In the genomic region with DNA sequence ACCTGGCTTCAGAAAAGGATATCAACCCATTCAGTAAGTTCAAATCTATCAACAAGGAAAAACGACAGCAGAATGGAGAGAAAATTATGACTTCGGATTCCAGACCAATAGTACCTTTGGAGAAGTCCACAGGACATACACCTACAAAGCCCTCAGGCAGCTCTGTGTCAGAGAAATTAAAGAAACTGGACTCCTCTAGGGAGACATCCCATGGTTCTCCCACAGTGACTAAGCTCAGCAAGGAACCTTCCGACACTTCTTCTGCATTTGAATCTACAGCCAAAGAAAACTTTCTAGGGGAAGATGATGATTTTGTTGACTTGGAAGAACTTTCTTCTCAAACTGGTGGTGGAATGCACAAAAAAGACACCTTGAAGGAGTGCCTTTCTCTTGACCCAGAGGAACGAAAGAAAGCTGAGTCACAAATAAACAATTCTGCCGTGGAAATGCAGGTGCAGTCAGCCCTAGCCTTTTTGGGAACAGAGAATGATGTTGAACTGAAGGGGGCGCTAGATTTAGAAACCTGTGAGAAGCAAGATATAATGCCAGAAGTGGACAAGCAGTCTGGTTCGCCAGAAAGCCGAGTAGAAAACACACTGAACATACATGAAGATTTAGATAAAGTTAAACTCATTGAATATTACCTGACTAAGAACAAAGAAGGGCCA, we compare ENCODE assay signal across 8 cellular contexts.
DNase-seq lines count a peak whose midpoint lies in the region; ATAC-seq and TF ChIP-seq lines count a peak whose summit lies in the region.

No MANE protein-coding gene starts in this region.

- in situ Hi-C loops in SK-MEL-5 (cut with HindIII; ENCODE audit: low pct_unique_long_range_greater_than_20kb, low sequenced_read_pairs): no loop called here

- ATAC-seq in GM18868 (IDR thresholded peaks at IDR 0.05; ENCODE audit: unreplicated experiment) (peak; percentile 57), HG02610 (IDR thresholded peaks at IDR 0.05; ENCODE audit: unreplicated experiment) (no peak)

- peak; percentile 12 for DNase-seq in AG08395 (ENCODE audit: low spot score)
- peak; percentile 76 for DNase-seq in SK-MEL-5 (ENCODE audit: low read depth, low spot score)
- no peak for DNase-seq in glutamatergic neuron
- DNase-seq in cerebellum (ENCODE audit: low spot score): no peak
- DNase-seq in hypothalamus (lab: John Stamatoyannopoulos, UW): no peak
- DNase-seq in ecto neural progenitor cell (ENCODE audit: low spot score): no peak

- no peaks in the 10 kb centered on the region for H3K27me3 Mint-ChIP-seq in glutamatergic neuron (ENCODE audit: unreplicated experiment)

- no peak overlapping the region for H3K4me3 Mint-ChIP-seq in glutamatergic neuron (ENCODE audit: unreplicated experiment)

- H3K27ac Mint-ChIP-seq in glutamatergic neuron (ENCODE audit: unreplicated experiment): no peak overlapping the region

- H3K36me3 Mint-ChIP-seq in glutamatergic neuron (ENCODE audit: unreplicated experiment): no peaks in the 10 kb centered on the region

- peak; percentile 52 for TF ChIP-seq CTCF in glutamatergic neuron (IDR thresholded peaks at IDR 0.05; ENCODE audit: partially characterized antibody, unreplicated experiment)

- H3K9me3 Mint-ChIP-seq in glutamatergic neuron (ENCODE audit: unreplicated experiment): no peaks in the 10 kb centered on the region

- no peaks in the 10 kb centered on the region for H3K4me1 Mint-ChIP-seq in glutamatergic neuron (ENCODE audit: low read depth, unreplicated experiment)

Comparison
In these comparisons a context has a peak if more than half of its experiments do, and no peak if none do; other contexts are left out.
1. DNase-seq: peak in AG08395 (single experiment) and SK-MEL-5 (single experiment); none in glutamatergic neuron (single experiment), cerebellum (single experiment), hypothalamus (0 of 51) and ecto neural progenitor cell (single experiment).